Comparison of ENCODE assay signal across 20 cellular contexts in genomic region chr5:117805058-117805457, GRCh38.
DNase-seq lines count a peak whose midpoint lies in the region; ATAC-seq and TF ChIP-seq lines count a peak whose summit lies in the region.
"Had no signal": no experiment of that assay in that cellular context is flagged by ENCODE, and none has a peak within 500 bp of the region (broad histone marks: within the 10 kb centered on the region; RNA-seq: fewer than 3 reads in every experiment).

No MANE protein-coding gene starts in this region.

- H3K4me3 Mint-ChIP-seq in activated T-cell treated with anti-CD3 and anti-CD28 coated beads, Interleukin-2, amount 50 U/mL, for 72 hours, result no peak overlapping the region
- H3K4me3 Mint-ChIP-seq in activated T-cell treated with anti-CD3 and anti-CD28 coated beads, Interleukin-2, amount 50 U/mL, for 24 hours, result no peak overlapping the region
- H3K4me3 Mint-ChIP-seq: B cell; CD4-positive, CD25-positive, alpha-beta regulatory T cell; CD8-positive, alpha-beta memory T cell had no signal

- no peak for TF ChIP-seq POLR2A in IMR-90 (IDR thresholded peaks at IDR 0.05; ENCODE audit: low read depth, low read length)
- TF ChIP-seq POLR2A in stomach (IDR thresholded peaks at IDR 0.05), result no peak

- POLR2A ChIA-PET in IMR-90 (lab: Charles Lee; ENCODE audit: unreplicated experiment), result no interaction called here

- H2AK9ac ChIP-seq in IMR-90 (replicated peaks; ENCODE audit: low read depth, low read length, poor library complexity), result no peak overlapping the region

- H3K18ac ChIP-seq in IMR-90 (ENCODE audit: low read depth, low read length) (peak overlapping the region; percentile 97; the same call in 1 of the 2 replicates), neuronal stem cell (ENCODE audit: low read length) (no peak overlapping the region)

- H3K4ac ChIP-seq in IMR-90 (ENCODE audit: low read depth, low read length), result peak overlapping the region; percentile 83
- no peak overlapping the region for H3K4ac ChIP-seq in neuronal stem cell (ENCODE audit: low read length)

- no peaks in the 10 kb centered on the region for H4K20me1 ChIP-seq in IMR-90 (ENCODE audit: insufficient read depth, low read length)

- H2BK12ac ChIP-seq in neuronal stem cell (ENCODE audit: low read length), result no peak overlapping the region

- no peaks in the 10 kb centered on the region for H3K36me3 ChIP-seq in IMR-90 (ENCODE audit: control insufficient read depth, insufficient read depth, low read length)
- H3K36me3 ChIP-seq in neuronal stem cell (replicated peaks in 1 of 2; ENCODE audit: control insufficient read depth in 2 of 2, insufficient read depth in 2 of 2, low read length in 2 of 2), result no peaks in the 10 kb centered on the region
- H3K36me3 ChIP-seq in stomach, result no peaks in the 10 kb centered on the region

- 0 out of 2 replicates have a peak overlapping the region, but pooled peaks have one; percentile 36 for H3K56ac ChIP-seq in IMR-90 (ENCODE audit: extremely low read depth, insufficient read depth, low read length)

- H4K5ac ChIP-seq in IMR-90 (ENCODE audit: low read depth, low read length), result peak overlapping the region; percentile 99; the same call in 1 of the 2 replicates

- H3K4me2 ChIP-seq in IMR-90 (ENCODE audit: low read depth, low read length) (no peak overlapping the region), neuronal stem cell (ENCODE audit: insufficient read depth, low read length, poor library complexity, severe bottlenecking) (no peak overlapping the region)

- H3K79me1 ChIP-seq in IMR-90 (ENCODE audit: low read depth in 1 of 2, low read length in 2 of 2), result no peaks in the 10 kb centered on the region
- H3K79me1 ChIP-seq in neuronal stem cell (ENCODE audit: low read depth, low read length), result no peaks in the 10 kb centered on the region

- peak overlapping the region; percentile 96 for H2BK5ac ChIP-seq in IMR-90 (ENCODE audit: low read depth, low read length, poor library complexity, severe bottlenecking)
- no peak overlapping the region for H2BK5ac ChIP-seq in neuronal stem cell (ENCODE audit: low read length)

- peak overlapping the region; percentile 44 for H3K27ac Mint-ChIP-seq in activated T-cell treated with anti-CD3 and anti-CD28 coated beads, Interleukin-2, amount 50 U/mL, for 72 hours
- no peak overlapping the region for H3K27ac Mint-ChIP-seq in activated T-cell treated with anti-CD3 and anti-CD28 coated beads, Interleukin-2, amount 50 U/mL, for 24 hours
- H3K27ac Mint-ChIP-seq: B cell; CD4-positive, CD25-positive, alpha-beta regulatory T cell; CD8-positive, alpha-beta memory T cell had no signal

- peak overlapping the region; percentile 93 for H2BK120ac ChIP-seq in IMR-90 (ENCODE audit: low read depth, low read length)
- no peak overlapping the region for H2BK120ac ChIP-seq in neuronal stem cell (ENCODE audit: low read depth, low read length)

- no peak for ATAC-seq in activated T-cell treated with anti-CD3 and anti-CD28 coated beads, Interleukin-2, amount 50 U/mL, for 72 hours (replicated peaks in 1 of 2)
- ATAC-seq in IMR-90 (ENCODE audit: low read depth) (no peak), GM19395 (IDR thresholded peaks at IDR 0.05; ENCODE audit: unreplicated experiment) (no peak)
- ATAC-seq: K562 had no signal

- H3K36me3 Mint-ChIP-seq in activated T-cell treated with anti-CD3 and anti-CD28 coated beads, Interleukin-2, amount 50 U/mL, for 72 hours (ENCODE audit: insufficient read depth in 2 of 2), result no peaks in the 10 kb centered on the region
- H3K36me3 Mint-ChIP-seq in activated T-cell treated with anti-CD3 and anti-CD28 coated beads, Interleukin-2, amount 50 U/mL, for 24 hours (ENCODE audit: low read depth), result no peaks in the 10 kb centered on the region
- H3K36me3 Mint-ChIP-seq: CD4-positive, CD25-positive, alpha-beta regulatory T cell had no signal

- no peak overlapping the region for H3K27ac ChIP-seq in IMR-90 (ENCODE audit: insufficient read depth, low read length)
- H3K27ac ChIP-seq in neuronal stem cell (replicated peaks; ENCODE audit: low read length), result no peak overlapping the region
- no peak overlapping the region for H3K27ac ChIP-seq in stomach
- H3K27ac ChIP-seq: 22Rv1, HL-60 had no signal

- no peak for TF ChIP-seq CTCF in IMR-90 (conservative IDR thresholded peaks at IDR 0.05; ENCODE audit: low read depth, low read length)
- TF ChIP-seq CTCF in stomach (IDR thresholded peaks at IDR 0.05), result no peak

- H3K27me3 ChIP-seq in IMR-90 (ENCODE audit: control insufficient read depth, insufficient read depth, low read length), result no peaks in the 10 kb centered on the region
- no peaks in the 10 kb centered on the region for H3K27me3 ChIP-seq in neuronal stem cell (ENCODE audit: control insufficient read depth in 3 of 3, insufficient read depth in 3 of 3, low read depth in 1 of 3, low read length in 3 of 3)
- no peaks in the 10 kb centered on the region for H3K27me3 ChIP-seq in stomach

- no peak for TF ChIP-seq RAD21 in IMR-90 (IDR thresholded peaks at IDR 0.05; ENCODE audit: low read length)

- H3K9me1 ChIP-seq in IMR-90 (ENCODE audit: insufficient read depth, low read length), result no peaks in the 10 kb centered on the region

- CTCF ChIA-PET in IMR-90 (lab: Yijun Ruan, JAX), result interaction anchor here (0.7 kb wide), 1 partner anchor 1349 kb away, joined by 3 read pairs; no protein-coding TSS in a partner anchor

- H2AFZ ChIP-seq in IMR-90 (replicated peaks; ENCODE audit: low read length, poor library complexity) (no peak overlapping the region), neuronal stem cell (ENCODE audit: low read length) (peak overlapping the region; percentile 29)

- H3K14ac ChIP-seq in IMR-90 (replicated peaks; ENCODE audit: low read depth, low read length), result peak overlapping the region; percentile 80
- no peak overlapping the region for H3K14ac ChIP-seq in neuronal stem cell (ENCODE audit: low read length)

- peak overlapping the region; percentile 70; the same call in 1 of the 3 replicates for H2BK15ac ChIP-seq in IMR-90 (ENCODE audit: low read depth, low read length)
- H2BK15ac ChIP-seq in neuronal stem cell (ENCODE audit: low read length), result no peak overlapping the region

- intact Hi-C loops in IMR-90 (cut with micrococcal nuclease), result no loop called here
- intact Hi-C loops in stomach (cut with DNase I; ENCODE audit: low total_unique reads), result no loop called here

- H3K9ac ChIP-seq in IMR-90 (ENCODE audit: low read depth, low read length) (no peak overlapping the region), neuronal stem cell (ENCODE audit: low read depth, low read length, poor library complexity) (no peak overlapping the region)

- TF ChIP-seq EP300 in stomach (IDR thresholded peaks at IDR 0.05), result no peak

- 40% methylated on average over 1 of the region's 1 CpG; no CpG with 5 or more reads in 1 of the 2 experiments for WGBS in IMR-90 (ENCODE audit: extremely low coverage in 2 of 2, insufficient read length in 1 of 2), 2 experiments
- no CpG with 5 or more reads among the region's 1 CpG for WGBS in neuronal stem cell (ENCODE audit: extremely low coverage in 2 of 2, insufficient read length in 2 of 2, insufficient replicate concordance in 1 of 2), 2 donors
- 43 to 65% (median 50%) methylated on average over 1 of the region's 1 CpG for WGBS in stomach, 5 donors

- H3K9me3 Mint-ChIP-seq in activated T-cell treated with anti-CD3 and anti-CD28 coated beads, Interleukin-2, amount 50 U/mL, for 72 hours, result peaks cover 6 to 7% of the 10 kb centered on the region in 2 donors
- peaks cover 7% of the 10 kb centered on the region for H3K9me3 Mint-ChIP-seq in activated T-cell treated with anti-CD3 and anti-CD28 coated beads, Interleukin-2, amount 50 U/mL, for 24 hours

- no TSS peak for BruUV-seq in IMR-90 (replicated peaks; lab: Mats Ljungman, UMichigan)

- dilution Hi-C loops in IMR-90 (cut with HindIII; ENCODE audit: low sequenced_read_pairs, unreplicated experiment), result no loop called here

- H2BK20ac ChIP-seq in IMR-90 (ENCODE audit: low read depth, low read length), result peak overlapping the region; percentile 94

- in situ Hi-C loops in IMR-90 (cut with MboI; ENCODE audit: low sequenced_read_pairs), result no loop called here

- peak overlapping the region; percentile 88 for H4K91ac ChIP-seq in IMR-90 (ENCODE audit: insufficient read depth, low read depth, low read length)
- no peak overlapping the region for H4K91ac ChIP-seq in neuronal stem cell (ENCODE audit: low read depth, low read length, poor library complexity)

- H3K9me3 ChIP-seq in IMR-90 (ENCODE audit: control insufficient read depth, insufficient read depth, low read length) (peaks cover 3% of the 10 kb centered on the region; the same call in 1 of the 2 replicates), neuronal stem cell (replicated peaks in 1 of 2; ENCODE audit: control insufficient read depth in 2 of 2, insufficient read depth in 1 of 2, low read depth in 1 of 2, low read length in 2 of 2) (no peaks in the 10 kb centered on the region), stomach (no peaks in the 10 kb centered on the region)

- H3K4me1 ChIP-seq in IMR-90 (ENCODE audit: control insufficient read depth, insufficient read depth, low read length) (peaks cover 2% of the 10 kb centered on the region), neuronal stem cell (ENCODE audit: control insufficient read depth in 2 of 2, insufficient read depth in 1 of 2, low read depth in 1 of 2, low read length in 2 of 2) (no peaks in the 10 kb centered on the region), stomach (no peaks in the 10 kb centered on the region)

- no peaks in the 10 kb centered on the region for H3K27me3 Mint-ChIP-seq in activated T-cell treated with anti-CD3 and anti-CD28 coated beads, Interleukin-2, amount 50 U/mL, for 72 hours (ENCODE audit: low read depth)
- H3K27me3 Mint-ChIP-seq in activated T-cell treated with anti-CD3 and anti-CD28 coated beads, Interleukin-2, amount 50 U/mL, for 24 hours, result no peaks in the 10 kb centered on the region
- H3K27me3 Mint-ChIP-seq: B cell; CD4-positive, CD25-positive, alpha-beta regulatory T cell; CD8-positive, alpha-beta memory T cell had no signal

- DNase-seq in activated T-cell treated with anti-CD3 and anti-CD28 coated beads, Interleukin-2, amount 50 U/mL, for 72 hours, result no peak
- no peak for DNase-seq in activated T-cell treated with anti-CD3 and anti-CD28 coated beads, Interleukin-2, amount 50 U/mL, for 24 hours
- no peak for DNase-seq in IMR-90
- no peak for DNase-seq in neuronal stem cell (ENCODE audit: low spot score)
- no peak for DNase-seq in stomach
- DNase-seq in Ammon's horn (ENCODE audit: low spot score), result no peak
- DNase-seq: C1 segment of cervical spinal cord; CD4-positive, CD25-positive, alpha-beta regulatory T cell; CD8-positive, alpha-beta memory T cell; COR-L47; DMS 273 treated with DMSO at 0.1 percent for 48 hours; DMS53; DND-41; GDM1; HCEC 1CT had no signal

- H4K8ac ChIP-seq in IMR-90 (ENCODE audit: low read depth in 2 of 2, low read length in 2 of 2) (peak overlapping the region; percentile 54 to 83; a peak in 3 of 4 replicates), neuronal stem cell (ENCODE audit: low read depth, low read length) (no peak overlapping the region)

- peak overlapping the region; percentile 78; the same call in 1 of the 2 replicates for H2AK5ac ChIP-seq in IMR-90 (ENCODE audit: low read depth, low read length)
- H2AK5ac ChIP-seq in neuronal stem cell (ENCODE audit: low read depth, low read length), result no peak overlapping the region

- no peak overlapping the region for H3K4me3 ChIP-seq in IMR-90 (ENCODE audit: insufficient read depth, low read depth, low read length)
- no peak overlapping the region for H3K4me3 ChIP-seq in neuronal stem cell (ENCODE audit: low read length in 2 of 2)
- H3K4me3 ChIP-seq in stomach, result no peak overlapping the region
- H3K4me3 ChIP-seq: K562 had no signal

- no peak overlapping the region for H3K23ac ChIP-seq in IMR-90 (ENCODE audit: low read depth, low read length)
- no peak overlapping the region for H3K23ac ChIP-seq in neuronal stem cell (ENCODE audit: low read depth, low read length, poor library complexity)

- H3K4me1 Mint-ChIP-seq in activated T-cell treated with anti-CD3 and anti-CD28 coated beads, Interleukin-2, amount 50 U/mL, for 72 hours (ENCODE audit: low read depth), result no peaks in the 10 kb centered on the region
- H3K4me1 Mint-ChIP-seq in activated T-cell treated with anti-CD3 and anti-CD28 coated beads, Interleukin-2, amount 50 U/mL, for 24 hours (ENCODE audit: low read depth), result no peaks in the 10 kb centered on the region
- H3K4me1 Mint-ChIP-seq: B cell; CD4-positive, CD25-positive, alpha-beta regulatory T cell; CD8-positive, alpha-beta memory T cell had no signal
